In genomic region chr6:4723383-4723782, GRCh38 we compare ENCODE assay signal across 26 cellular contexts.
"Had no signal": no experiment of that assay in that cellular context is flagged by ENCODE, and none has a peak within 500 bp of the region (broad histone marks: within the 10 kb centered on the region; RNA-seq: fewer than 3 reads in every experiment).

No MANE protein-coding gene starts in this region.

- H3K4me3 Mint-ChIP-seq: activated CD4-positive, alpha-beta T cell treated with anti-CD3 and anti-CD28 coated beads, Interleukin-2, amount 10 ng/mL, durations not matched to agents 7 days and 5 days; activated CD8-positive, alpha-beta memory T cell treated with anti-CD3 and anti-CD28 coated beads, Interleukin-2, amount 10 ng/mL, durations not matched to agents 7 days and 5 days; activated CD8-positive, alpha-beta T cell treated with anti-CD3 and anti-CD28 coated beads for 36 hours; activated naive CD4-positive, alpha-beta T cell treated with anti-CD3 and anti-CD28 coated beads, Interleukin-2, amount 10 ng/mL, durations not matched to agents 7 days and 5 days; mesothelial cell of epicardium; naive thymus-derived CD8-positive, alpha-beta T cell; stimulated activated naive CD8-positive, alpha-beta T cell treated with anti-CD3 and anti-CD28 coated beads, Interleukin-15, amount 100 ng/mL, for 72 hours had no signal

- H3K4me3 ChIP-seq: cardiac muscle cell, heart right ventricle, left lung, lung, ovary, psoas muscle, right atrium auricular region, tibial artery had no signal

- H3K27ac ChIP-seq: cardiac muscle cell, heart right ventricle, left lung, neutrophil, ovary, psoas muscle, right atrium auricular region, tibial artery, VCaP had no signal

- H3K36me3 ChIP-seq: cardiac muscle cell, heart right ventricle, left lung, neutrophil, ovary, right atrium auricular region, tibial artery had no signal

- DNase-seq: activated CD4-positive, alpha-beta T cell treated with anti-CD3 and anti-CD28 coated beads, Interleukin-2, amount 10 ng/mL, durations not matched to agents 7 days and 5 days; activated CD4-positive, CD25-positive, alpha-beta regulatory T cell treated with anti-CD3 and anti-CD28 coated beads, Interleukin-2, amount 50 U/mL, for 72 hours; activated CD8-positive, alpha-beta memory T cell treated with anti-CD3 and anti-CD28 coated beads, Interleukin-2, amount 10 ng/mL, durations not matched to agents 7 days and 5 days; activated CD8-positive, alpha-beta T cell treated with anti-CD3 and anti-CD28 coated beads for 36 hours; activated effector memory CD4-positive, alpha-beta T cell treated with anti-CD3 and anti-CD28 coated beads, Interleukin-2, amount 50 U/mL, for 16 hours; activated naive CD4-positive, alpha-beta T cell treated with anti-CD3 and anti-CD28 coated beads, Interleukin-2, amount 10 ng/mL, durations not matched to agents 7 days and 5 days; activated T-cell treated with anti-CD3 and anti-CD28 coated beads for 4 hours; amygdala; effector CD4-positive, alpha-beta T cell; erythroblast; foreskin fibroblast; heart right ventricle; left lung; naive thymus-derived CD8-positive, alpha-beta T cell; ovary; psoas muscle; stimulated activated CD4-positive, alpha-beta T cell treated with anti-CD3 and anti-CD28 coated beads, Interleukin-12 subunit alpha, Interleukin-12 subunit beta, amount 100 ng/mL, for 4 hours; stimulated activated CD4-positive, alpha-beta T cell treated with anti-CD3 and anti-CD28 coated beads, Interleukin-4, amount 100 ng/mL, for 4 hours; stimulated activated naive CD8-positive, alpha-beta T cell treated with anti-CD3 and anti-CD28 coated beads, Interleukin-15, amount 100 ng/mL, for 72 hours; tibial artery had no signal

- ATAC-seq: activated CD8-positive, alpha-beta memory T cell treated with anti-CD3 and anti-CD28 coated beads, Interleukin-2, amount 10 ng/mL, durations not matched to agents 7 days and 5 days; activated CD8-positive, alpha-beta T cell treated with anti-CD3 and anti-CD28 coated beads for 36 hours; heart right ventricle; left lung; naive thymus-derived CD8-positive, alpha-beta T cell; psoas muscle; stimulated activated naive CD8-positive, alpha-beta T cell treated with anti-CD3 and anti-CD28 coated beads, Interleukin-15, amount 100 ng/mL, for 72 hours had no signal

- H3K27me3 ChIP-seq: cardiac muscle cell, heart right ventricle, left lung, neutrophil, ovary, right atrium auricular region, tibial artery had no signal

- H3K36me3 Mint-ChIP-seq: activated CD8-positive, alpha-beta memory T cell treated with anti-CD3 and anti-CD28 coated beads, Interleukin-2, amount 10 ng/mL, durations not matched to agents 7 days and 5 days; activated naive CD4-positive, alpha-beta T cell treated with anti-CD3 and anti-CD28 coated beads, Interleukin-2, amount 10 ng/mL, durations not matched to agents 7 days and 5 days; mesothelial cell of epicardium; naive thymus-derived CD8-positive, alpha-beta T cell had no signal

- H3K4me1 ChIP-seq: heart right ventricle, left lung, psoas muscle, right atrium auricular region had no signal

- H3K4me1 Mint-ChIP-seq: activated naive CD4-positive, alpha-beta T cell treated with anti-CD3 and anti-CD28 coated beads, Interleukin-2, amount 10 ng/mL, durations not matched to agents 7 days and 5 days had no signal

- H3K9me3 Mint-ChIP-seq: activated CD4-positive, alpha-beta T cell treated with anti-CD3 and anti-CD28 coated beads, Interleukin-2, amount 10 ng/mL, durations not matched to agents 7 days and 5 days; activated CD8-positive, alpha-beta T cell treated with anti-CD3 and anti-CD28 coated beads for 36 hours; activated naive CD4-positive, alpha-beta T cell treated with anti-CD3 and anti-CD28 coated beads, Interleukin-2, amount 10 ng/mL, durations not matched to agents 7 days and 5 days; mesothelial cell of epicardium; naive thymus-derived CD8-positive, alpha-beta T cell; stimulated activated naive CD8-positive, alpha-beta T cell treated with anti-CD3 and anti-CD28 coated beads, Interleukin-15, amount 100 ng/mL, for 72 hours had no signal

- H3K9me3 ChIP-seq: heart right ventricle, left lung, neutrophil, ovary, psoas muscle, right atrium auricular region, tibial artery had no signal

- H3K27ac Mint-ChIP-seq: activated CD4-positive, alpha-beta T cell treated with anti-CD3 and anti-CD28 coated beads, Interleukin-2, amount 10 ng/mL, durations not matched to agents 7 days and 5 days; activated CD8-positive, alpha-beta memory T cell treated with anti-CD3 and anti-CD28 coated beads, Interleukin-2, amount 10 ng/mL, durations not matched to agents 7 days and 5 days; activated CD8-positive, alpha-beta T cell treated with anti-CD3 and anti-CD28 coated beads for 36 hours; activated naive CD4-positive, alpha-beta T cell treated with anti-CD3 and anti-CD28 coated beads, Interleukin-2, amount 10 ng/mL, durations not matched to agents 7 days and 5 days; mesothelial cell of epicardium; naive thymus-derived CD8-positive, alpha-beta T cell had no signal
